Comparison of ENCODE assay signal across 26 cellular contexts in the genomic region with DNA sequence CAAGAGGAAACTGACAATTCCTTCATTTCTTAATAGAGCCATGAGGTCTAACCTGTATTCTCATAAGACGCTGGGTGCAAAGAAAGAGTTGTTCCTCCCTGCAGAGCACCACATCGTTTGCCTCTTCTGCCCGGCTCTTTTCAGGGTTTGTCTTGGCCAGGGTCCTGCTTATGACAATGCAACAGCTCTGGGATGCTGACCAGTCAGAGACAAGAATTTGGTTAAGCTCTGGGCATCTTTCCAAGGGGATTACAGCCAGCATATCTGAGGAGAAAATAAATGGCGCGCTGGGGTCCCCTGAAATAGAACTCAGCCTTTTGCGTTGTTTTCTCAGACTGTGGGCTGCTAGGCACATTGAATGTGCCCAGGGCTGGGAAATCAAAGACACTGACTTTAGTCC.
DNase-seq lines count a peak whose midpoint lies in the region; ATAC-seq lines count a peak whose summit lies in the region.
"Had no signal": no experiment of that assay in that cellular context is flagged by ENCODE, and none has a peak within 500 bp of the region (broad histone marks: within the 10 kb centered on the region; RNA-seq: fewer than 3 reads in every experiment).

No MANE protein-coding gene starts in this region.

- peak; percentile 25 for DNase-seq in G401 (ENCODE audit: low spot score)
- DNase-seq in cerebellum (ENCODE audit: low spot score) = peak; percentile 12
- DNase-seq in hippocampal formation (lab: John Stamatoyannopoulos, UW) = peak; percentile 5 to 9
- peak; percentile 37 for DNase-seq in pons (ENCODE audit: low spot score)
- no peak for DNase-seq in activated CD4-positive, CD25-positive, alpha-beta regulatory T cell treated with anti-CD3 and anti-CD28 coated beads, Interleukin-2, amount 50 U/mL, for 72 hours
- no peak for DNase-seq in activated CD4-positive, alpha-beta T cell treated with anti-CD3 and anti-CD28 coated beads for 4 hours
- no peak for DNase-seq in activated CD8-positive, alpha-beta memory T cell treated with anti-CD3 and anti-CD28 coated beads, Interleukin-2, amount 10 ng/mL, durations not matched to agents 7 days and 5 days
- DNase-seq: AML-193; CD4-positive, alpha-beta memory T cell; COR-L47; GF-D8; GM23248; HFFc6; Kasumi-1; MV-4-11; NCI-H1105; NCI-H1436 treated with DMSO at 0.1 percent for 48 hours; NCI-H187 treated with DMSO at 0.1 percent for 48 hours; NCI-H2171 treated with DMSO at 0.1 percent for 48 hours; NCI-H524; NCI-H748 treated with DMSO at 0.1 percent for 48 hours; NK-92 treated with Interleukin-12 subunit alpha and Interleukin-12 subunit beta, amount 100 ng/mL, for 24 hours; PC-3 had no signal

- CTCF ChIA-PET in activated CD8-positive, alpha-beta memory T cell treated with anti-CD3 and anti-CD28 coated beads, Interleukin-2, amount 10 ng/mL, durations not matched to agents 7 days and 5 days (lab: Charles Lee) = no interaction called here

- in situ Hi-C loops in G401 (cut with HindIII; ENCODE audit: low sequenced_read_pairs) = no loop called here

- no peaks in the 10 kb centered on the region for H3K36me3 Mint-ChIP-seq in activated CD8-positive, alpha-beta memory T cell treated with anti-CD3 and anti-CD28 coated beads, Interleukin-2, amount 10 ng/mL, durations not matched to agents 7 days and 5 days
- H3K36me3 Mint-ChIP-seq: CD4-positive, alpha-beta memory T cell had no signal

- no peak for ATAC-seq in GM18519 (IDR thresholded peaks at IDR 0.05; ENCODE audit: low FRiP score, unreplicated experiment)
- ATAC-seq in activated CD8-positive, alpha-beta memory T cell treated with anti-CD3 and anti-CD28 coated beads, Interleukin-2, amount 10 ng/mL, durations not matched to agents 7 days and 5 days = no peak
- ATAC-seq: K562, PC-3, SK-N-SH treated with all-trans-retinoic acid at 6 μM for 48 hours had no signal

- no peak overlapping the region for H3K4me3 Mint-ChIP-seq in activated CD8-positive, alpha-beta memory T cell treated with anti-CD3 and anti-CD28 coated beads, Interleukin-2, amount 10 ng/mL, durations not matched to agents 7 days and 5 days
- H3K4me3 Mint-ChIP-seq: CD4-positive, alpha-beta memory T cell; HFFc6 had no signal

- peaks cover 2% of the 10 kb centered on the region for H3K9me3 Mint-ChIP-seq in activated CD8-positive, alpha-beta memory T cell treated with anti-CD3 and anti-CD28 coated beads, Interleukin-2, amount 10 ng/mL, durations not matched to agents 7 days and 5 days (ENCODE audit: low read depth)

- H3K4me1 Mint-ChIP-seq in activated CD8-positive, alpha-beta memory T cell treated with anti-CD3 and anti-CD28 coated beads, Interleukin-2, amount 10 ng/mL, durations not matched to agents 7 days and 5 days = no peaks in the 10 kb centered on the region
- H3K4me1 Mint-ChIP-seq: CD4-positive, alpha-beta memory T cell had no signal

- no peak overlapping the region for H3K27ac Mint-ChIP-seq in activated CD8-positive, alpha-beta memory T cell treated with anti-CD3 and anti-CD28 coated beads, Interleukin-2, amount 10 ng/mL, durations not matched to agents 7 days and 5 days
- H3K27ac Mint-ChIP-seq: CD4-positive, alpha-beta memory T cell; HFFc6 had no signal

- no peaks in the 10 kb centered on the region for H3K27me3 Mint-ChIP-seq in activated CD8-positive, alpha-beta memory T cell treated with anti-CD3 and anti-CD28 coated beads, Interleukin-2, amount 10 ng/mL, durations not matched to agents 7 days and 5 days
- H3K27me3 Mint-ChIP-seq: CD4-positive, alpha-beta memory T cell had no signal

Comparison
In these comparisons a context has a peak if more than half of its experiments do, and no peak if none do; other contexts are left out.
1. DNase-seq: peak in G401 (single experiment), cerebellum (single experiment), hippocampal formation (2 of 2) and pons (single experiment); none in activated CD4-positive, CD25-positive, alpha-beta regulatory T cell treated with anti-CD3 and anti-CD28 coated beads, Interleukin-2, amount 50 U/mL, for 72 hours (single experiment), activated CD4-positive, alpha-beta T cell treated with anti-CD3 and anti-CD28 coated beads for 4 hours (0 of 2) and activated CD8-positive, alpha-beta memory T cell treated with anti-CD3 and anti-CD28 coated beads, Interleukin-2, amount 10 ng/mL, durations not matched to agents 7 days and 5 days (single experiment).